Comparison of ENCODE assay signal across 34 cellular contexts in the genomic region with DNA sequence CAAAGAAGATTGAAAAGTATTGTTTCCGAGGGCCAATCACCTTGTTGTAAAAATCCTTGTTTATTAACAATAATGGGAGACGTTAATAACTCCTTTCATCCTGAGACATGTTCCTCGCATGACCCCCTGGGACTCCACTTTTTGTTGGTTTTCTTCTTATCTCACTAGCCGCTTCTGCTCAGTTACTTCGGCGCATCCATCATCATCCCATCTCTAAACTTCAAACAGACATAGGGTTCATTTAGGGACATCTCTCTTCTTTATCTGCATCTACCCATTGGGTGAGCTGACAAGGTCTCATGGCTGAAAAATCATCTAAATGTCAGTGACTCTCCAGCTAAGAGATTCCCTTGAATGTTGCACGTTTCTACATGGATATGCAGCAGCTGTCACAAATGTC.
"Had no signal": no experiment of that assay in that cellular context is flagged by ENCODE, and none has a peak within 500 bp of the region (broad histone marks: within the 10 kb centered on the region; RNA-seq: fewer than 3 reads in every experiment).

No MANE protein-coding gene starts in this region.

- H3K4me3 ChIP-seq: MG63 had no signal

- H3K27me3 ChIP-seq: MG63 had no signal

- H3K36me3 ChIP-seq: MG63 had no signal

- DNase-seq: Karpas-422, Kasumi-1, MG63, MM.1S, MV-4-11, NCI-H1048, NCI-H1092, NCI-H1092 treated with DMSO at 0.1 percent for 48 hours, NCI-H1105, NCI-H1105 treated with DMSO at 0.1 percent for 48 hours, NCI-H1417, NCI-H1417 treated with DMSO at 0.1 percent for 48 hours, NCI-H1436, NCI-H1436 treated with DMSO at 0.1 percent for 48 hours, NCI-H146, NCI-H1694, NCI-H1694 treated with DMSO at 0.1 percent for 48 hours, NCI-H187, NCI-H187 treated with DMSO at 0.1 percent for 48 hours, NCI-H1930, NCI-H2029, NCI-H2029 treated with DMSO at 0.1 percent for 48 hours, NCI-H2081, NCI-H2081 treated with DMSO at 0.1 percent for 48 hours, NCI-H2107, NCI-H2171, NCI-H2171 treated with DMSO at 0.1 percent for 48 hours, NCI-H2227 treated with DMSO at 0.1 percent for 48 hours, NCI-H226, NCI-H345, NCI-H446, NCI-H446 treated with DMSO at 0.1 percent for 48 hours, NCI-H510A, NCI-H510A treated with DMSO at 0.1 percent for 48 hours had no signal

- H3K9me3 ChIP-seq: MG63 had no signal
